In genomic region chr18:22711381-22711717, GRCh38 we compare ENCODE assay signal across 1 cellular context.
TF ChIP-seq lines count a peak whose summit lies in the region.

No MANE protein-coding gene starts in this region.

TF ChIP-seq in HepG2, 621 proteins besides CTCF, POLR2A, EP300 and RAD21 (continued from another document):
- TF ChIP-seq ZNF318 (CRISPR knock-in tag; IDR thresholded peaks at IDR 0.05): no peak
- no peak for TF ChIP-seq ETV6 (CRISPR knock-in tag; conservative IDR thresholded peaks at IDR 0.05)
- TF ChIP-seq ZNF567 (CRISPR knock-in tag; IDR thresholded peaks at IDR 0.05; ENCODE audit: borderline replicate concordance): no peak
- TF ChIP-seq ZEB1 (IDR thresholded peaks at IDR 0.05; ENCODE audit: insufficient replicate concordance, low read depth): no peak
- no peak for TF ChIP-seq ZFP82 (CRISPR knock-in tag; IDR thresholded peaks at IDR 0.05; ENCODE audit: borderline replicate concordance)
- no peak for TF ChIP-seq ZNF562 (CRISPR knock-in tag; IDR thresholded peaks at IDR 0.05; ENCODE audit: borderline replicate concordance)
- TF ChIP-seq, protein P1, sequence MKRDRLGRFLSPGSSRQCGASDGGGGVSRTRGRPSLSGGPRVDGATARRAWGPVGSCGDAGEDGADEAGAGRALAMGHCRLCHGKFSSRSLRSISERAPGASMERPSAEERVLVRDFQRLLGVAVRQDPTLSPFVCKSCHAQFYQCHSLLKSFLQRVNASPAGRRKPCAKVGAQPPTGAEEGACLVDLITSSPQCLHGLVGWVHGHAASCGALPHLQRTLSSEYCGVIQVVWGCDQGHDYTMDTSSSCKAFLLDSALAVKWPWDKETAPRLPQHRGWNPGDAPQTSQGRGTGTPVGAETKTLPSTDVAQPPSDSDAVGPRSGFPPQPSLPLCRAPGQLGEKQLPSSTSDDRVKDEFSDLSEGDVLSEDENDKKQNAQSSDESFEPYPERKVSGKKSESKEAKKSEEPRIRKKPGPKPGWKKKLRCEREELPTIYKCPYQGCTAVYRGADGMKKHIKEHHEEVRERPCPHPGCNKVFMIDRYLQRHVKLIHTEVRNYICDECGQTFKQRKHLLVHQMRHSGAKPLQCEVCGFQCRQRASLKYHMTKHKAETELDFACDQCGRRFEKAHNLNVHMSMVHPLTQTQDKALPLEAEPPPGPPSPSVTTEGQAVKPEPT (CRISPR knock-in tag; IDR thresholded peaks at IDR 0.05; ENCODE audit: low read depth): no peak
- no peak for TF ChIP-seq NFKB2 (CRISPR knock-in tag; IDR thresholded peaks at IDR 0.05; ENCODE audit: borderline replicate concordance)
